Comparison of ENCODE assay signal across 4 cellular contexts in the genomic region with DNA sequence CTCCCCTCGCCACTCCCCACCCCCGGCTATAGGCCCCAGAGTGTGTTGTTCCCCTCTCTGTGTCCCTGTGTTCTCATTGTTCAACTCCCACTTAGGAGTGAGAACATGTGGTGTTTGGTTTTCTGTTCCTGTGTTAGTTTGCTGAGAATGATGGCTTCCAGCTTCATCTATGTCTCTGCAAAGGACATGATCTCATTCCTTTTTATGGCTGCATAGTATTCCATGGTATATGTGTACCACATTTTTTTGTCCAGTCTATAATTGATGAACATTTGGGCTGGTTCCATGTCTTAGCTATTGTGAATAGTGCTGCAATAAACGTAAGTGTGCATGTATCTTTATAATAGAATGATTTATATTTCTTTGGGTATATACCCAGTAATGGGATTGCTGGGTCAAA.
DNase-seq lines count a peak whose midpoint lies in the region; ATAC-seq, FAIRE-seq and TF ChIP-seq lines count a peak whose summit lies in the region.
"Not testable (repeated sequence)": the region's sequence is repeated elsewhere in the genome, so short reads cannot be mapped to it uniquely, and the experiment has no call there.

No MANE protein-coding gene starts in this region.

- POLR2A ChIA-PET in HEK293 (lab: Yijun Ruan, JAX); K562 (lab: Yijun Ruan, JAX): not testable (repeated sequence)

- ATAC-seq in SK-N-SH treated with all-trans-retinoic acid at 6 μM for 48 hours, K562: not testable (repeated sequence)

- not testable (repeated sequence) for H3K79me2 ChIP-seq in K562 (ENCODE audit: control insufficient read depth, insufficient read depth, low read length)

- H3K9me3 Mint-ChIP-seq in nephron progenitor cell = peaks cover 36% of the 10 kb centered on the region

- not testable (repeated sequence) for H3K9me1 ChIP-seq in K562 (ENCODE audit: control insufficient read depth, insufficient read depth, low read length)

- not testable (repeated sequence) for H3K4me2 ChIP-seq in K562 (ENCODE audit: insufficient read depth, low read length)

- not testable (repeated sequence) for H3K4me3 Mint-ChIP-seq in nephron progenitor cell

- H3K4me3 ChIP-seq in HEK293 (ENCODE audit: low read depth, low read length); K562: not testable (repeated sequence)

- not testable (repeated sequence) for H3K9me3 ChIP-seq in HEK293 (ENCODE audit: control insufficient read depth, insufficient read depth, low read depth, low read length); K562 (replicated peaks; ENCODE audit: control insufficient read depth, insufficient read depth, low read depth, low read length)

- H4K20me1 ChIP-seq in K562 (replicated peaks; ENCODE audit: control insufficient read depth, insufficient read depth, low read length) = not testable (repeated sequence)

- H3K4me1 ChIP-seq in HEK293 (ENCODE audit: control insufficient read depth, insufficient read depth, low read length); K562 (replicated peaks in 1 of 2; ENCODE audit: control insufficient read depth in 2 of 2, insufficient read depth in 2 of 2, low read length in 2 of 2): not testable (repeated sequence)

- not testable (repeated sequence) for TF ChIP-seq EP300 in K562 (IDR thresholded peaks at IDR 0.05; ENCODE audit: low read length)

- BruUV-seq in K562 (replicated peaks; lab: Mats Ljungman, UMichigan) = not testable (repeated sequence)

- not testable (repeated sequence) for FAIRE-seq in K562 (lab: Jason Lieb, UNC)

- H2AFZ ChIP-seq in K562 (ENCODE audit: low read depth, low read length) = not testable (repeated sequence)

- peaks cover 19% of the 10 kb centered on the region for H3K36me3 Mint-ChIP-seq in nephron progenitor cell (ENCODE audit: low read depth)

- not testable (repeated sequence) for TF ChIP-seq CTCF in HEK293 (tag by site-specific recombination; IDR thresholded peaks at IDR 0.05); K562 (IDR thresholded peaks at IDR 0.05 in 2 of 3, conservative IDR thresholded peaks at IDR 0.05 in 1 of 3; ENCODE audit: insufficient read depth in 2 of 3, low read depth in 1 of 3, low read length in 3 of 3); nephron progenitor cell (IDR thresholded peaks at IDR 0.05)

- not testable (repeated sequence) for TF ChIP-seq POLR2A in K562 (conservative IDR thresholded peaks at IDR 0.05)

- CTCF ChIA-PET in HEK293 (lab: Yijun Ruan, JAX); K562 (lab: Yijun Ruan, JAX; ENCODE audit: low intra/inter-chr PET ratio): not testable (repeated sequence)

- not testable (repeated sequence) for H3K27ac ChIP-seq in HEK293 (ENCODE audit: extremely low read depth, low read depth, low read length); K562 (ENCODE audit: extremely low read depth, low read depth, low read length)

- TF ChIP-seq RAD21 in K562 (CRISPR knock-in tag; conservative IDR thresholded peaks at IDR 0.05 in 1 of 2, IDR thresholded peaks at IDR 0.05 in 1 of 2) = not testable (repeated sequence)

- in situ Hi-C loops in K562 (cut with MboI) = not testable (repeated sequence)

- H3K27ac Mint-ChIP-seq in nephron progenitor cell = peak overlapping the region; percentile 72

- not testable (repeated sequence) for H3K4me1 Mint-ChIP-seq in nephron progenitor cell

- H3K36me3 ChIP-seq in HEK293 (ENCODE audit: control insufficient read depth in 2 of 2, insufficient read depth in 1 of 2, low read length in 2 of 2); K562 (ENCODE audit: control insufficient read depth, insufficient read depth, low read length): not testable (repeated sequence)

- intact Hi-C loops in K562 (cut with micrococcal nuclease) = not testable (repeated sequence)

- H3K27me3 Mint-ChIP-seq in nephron progenitor cell (ENCODE audit: low read depth, poor library complexity) = not testable (repeated sequence)

- not testable (repeated sequence) for H3K9ac ChIP-seq in K562 (ENCODE audit: insufficient read depth in 1 of 2, low read depth in 2 of 2, low read length in 2 of 2)

- WGBS in K562 (ENCODE audit: insufficient coverage, low coverage, missing lambda C conversion rate) = 23% methylated on average over 3 of the region's 3 CpGs

- H3K27me3 ChIP-seq in K562 (ENCODE audit: control insufficient read depth in 2 of 2, insufficient read depth in 2 of 2, low read length in 2 of 2) = not testable (repeated sequence)

- DNase-seq in K562 (ENCODE audit: extremely low read depth in 1 of 4, low spot score in 3 of 4); nephron progenitor cell: not testable (repeated sequence)

TF ChIP-seq in HEK293, 187 proteins besides CTCF, POLR2A, EP300 and RAD21:
- TF ChIP-seq, protein P1, sequence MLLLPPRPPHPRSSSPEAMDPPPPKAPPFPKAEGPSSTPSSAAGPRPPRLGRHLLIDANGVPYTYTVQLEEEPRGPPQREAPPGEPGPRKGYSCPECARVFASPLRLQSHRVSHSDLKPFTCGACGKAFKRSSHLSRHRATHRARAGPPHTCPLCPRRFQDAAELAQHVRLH (tag by site-specific recombination; IDR thresholded peaks at IDR 0.05) = 0 out of 2 replicates have a peak, but pooled peaks have one; percentile 72
- peak; percentile 76 for TF ChIP-seq ZNF146 (tag by site-specific recombination; IDR thresholded peaks at IDR 0.05)

TF ChIP-seq in SK-N-SH treated with all-trans-retinoic acid at 6 μM for 48 hours, 23 proteins besides CTCF, POLR2A, EP300 and RAD21:
- TF ChIP-seq ZNF8 (CRISPR knock-in tag; IDR thresholded peaks at IDR 0.05) = peak; percentile 25; the same call in 1 of the 2 replicates

TF ChIP-seq in K562, 482 proteins besides CTCF, POLR2A, EP300 and RAD21:
- peak; percentile 40 for TF ChIP-seq ZNF146 (CRISPR knock-in tag; IDR thresholded peaks at IDR 0.05; ENCODE audit: unreplicated experiment)
